In the genomic region with DNA sequence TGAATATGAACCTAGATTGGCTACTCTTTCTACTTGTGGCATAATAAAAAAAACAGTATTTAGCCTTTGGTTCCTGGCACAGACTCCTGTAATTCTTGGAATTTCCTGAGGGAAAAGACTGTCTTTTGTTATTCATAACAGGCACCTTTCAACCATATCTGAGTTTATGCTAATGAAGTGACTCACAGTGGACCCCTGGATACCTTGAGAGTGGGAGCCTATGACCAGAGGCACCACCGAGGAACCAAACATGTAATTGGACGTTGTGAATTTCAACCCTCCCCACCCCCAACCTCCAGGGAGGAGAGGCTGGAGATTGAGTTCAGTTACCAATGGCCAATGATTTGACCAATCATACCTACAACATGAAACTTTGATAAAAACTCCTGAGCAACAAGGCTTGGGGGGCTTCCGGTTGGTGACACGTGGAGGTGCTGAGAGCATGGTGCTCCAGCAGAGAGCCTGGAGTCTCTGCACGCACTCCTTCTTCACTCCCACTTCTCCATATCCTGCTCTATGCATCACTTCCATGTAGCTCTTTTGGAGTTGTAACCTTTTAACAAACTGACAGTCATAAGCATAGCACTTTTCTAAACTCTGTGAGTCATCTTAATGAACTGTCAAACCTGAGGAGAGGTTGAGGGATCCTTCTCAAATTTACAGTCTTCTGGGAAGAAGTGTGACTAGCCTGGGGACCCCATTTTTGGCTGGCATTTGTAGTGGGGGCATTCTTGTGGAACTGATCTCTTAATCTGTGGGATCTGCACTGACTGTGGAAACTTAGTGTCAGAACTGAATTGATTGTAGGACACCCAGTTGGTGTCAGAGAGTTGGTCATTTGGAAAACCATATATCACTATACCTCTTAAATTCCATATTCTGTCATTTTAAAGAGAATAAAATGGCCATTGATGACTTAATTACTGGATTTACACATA, we compare ENCODE assay signal across 1 cellular context.
TF ChIP-seq lines count a peak whose summit lies in the region.

No MANE protein-coding gene starts in this region.

TF ChIP-seq in A549, 52 proteins besides CTCF, POLR2A, EP300 and RAD21 (continued from another document):
- TF ChIP-seq HOXB5 (CRISPR knock-in tag; IDR thresholded peaks at IDR 0.05) (no peak), HEYL (CRISPR knock-in tag; IDR thresholded peaks at IDR 0.05) (no peak)
